In genomic region chr10:24952701-24953349, GRCh38 we compare ENCODE assay signal across 1 cellular context.
TF ChIP-seq lines count a peak whose summit lies in the region.

No MANE protein-coding gene starts in this region.

TF ChIP-seq in WTC11, 78 proteins besides CTCF, POLR2A, EP300 and RAD21 (continued from another document):
- TF ChIP-seq ZSCAN18 (CRISPR knock-in tag; IDR thresholded peaks at IDR 0.05) = no peak
- no peak for TF ChIP-seq STAT6 (CRISPR knock-in tag; conservative IDR thresholded peaks at IDR 0.05; ENCODE audit: low read depth)
- TF ChIP-seq MAX (CRISPR knock-in tag; IDR thresholded peaks at IDR 0.05) = peak; percentile 63; the same call in 1 of the 2 replicates
- no peak for TF ChIP-seq AFF4 (CRISPR knock-in tag; IDR thresholded peaks at IDR 0.05; ENCODE audit: borderline replicate concordance)
- no peak for TF ChIP-seq ZBTB21 (CRISPR knock-in tag; IDR thresholded peaks at IDR 0.05; ENCODE audit: borderline replicate concordance)
- no peak for TF ChIP-seq ZBTB43 (CRISPR knock-in tag; IDR thresholded peaks at IDR 0.05)
- TF ChIP-seq, protein P1, sequence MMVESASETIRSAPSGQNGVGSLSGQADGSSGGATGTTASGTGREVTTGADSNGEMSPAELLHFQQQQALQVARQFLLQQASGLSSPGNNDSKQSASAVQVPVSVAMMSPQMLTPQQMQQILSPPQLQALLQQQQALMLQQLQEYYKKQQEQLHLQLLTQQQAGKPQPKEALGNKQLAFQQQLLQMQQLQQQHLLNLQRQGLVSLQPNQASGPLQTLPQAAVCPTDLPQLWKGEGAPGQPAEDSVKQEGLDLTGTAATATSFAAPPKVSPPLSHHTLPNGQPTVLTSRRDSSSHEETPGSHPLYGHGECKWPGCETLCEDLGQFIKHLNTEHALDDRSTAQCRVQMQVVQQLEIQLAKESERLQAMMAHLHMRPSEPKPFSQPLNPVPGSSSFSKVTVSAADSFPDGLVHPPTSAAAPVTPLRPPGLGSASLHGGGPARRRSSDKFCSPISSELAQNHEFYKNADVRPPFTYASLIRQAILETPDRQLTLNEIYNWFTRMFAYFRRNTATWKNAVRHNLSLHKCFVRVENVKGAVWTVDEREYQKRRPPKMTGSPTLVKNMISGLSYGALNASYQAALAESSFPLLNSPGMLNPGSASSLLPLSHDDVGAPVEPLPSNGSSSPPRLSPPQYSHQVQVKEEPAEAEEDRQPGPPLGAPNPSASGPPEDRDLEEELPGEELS (CRISPR knock-in tag; IDR thresholded peaks at IDR 0.05) = 0 out of 2 replicates have a peak, but pooled peaks have one; percentile 25
